In the genomic region with DNA sequence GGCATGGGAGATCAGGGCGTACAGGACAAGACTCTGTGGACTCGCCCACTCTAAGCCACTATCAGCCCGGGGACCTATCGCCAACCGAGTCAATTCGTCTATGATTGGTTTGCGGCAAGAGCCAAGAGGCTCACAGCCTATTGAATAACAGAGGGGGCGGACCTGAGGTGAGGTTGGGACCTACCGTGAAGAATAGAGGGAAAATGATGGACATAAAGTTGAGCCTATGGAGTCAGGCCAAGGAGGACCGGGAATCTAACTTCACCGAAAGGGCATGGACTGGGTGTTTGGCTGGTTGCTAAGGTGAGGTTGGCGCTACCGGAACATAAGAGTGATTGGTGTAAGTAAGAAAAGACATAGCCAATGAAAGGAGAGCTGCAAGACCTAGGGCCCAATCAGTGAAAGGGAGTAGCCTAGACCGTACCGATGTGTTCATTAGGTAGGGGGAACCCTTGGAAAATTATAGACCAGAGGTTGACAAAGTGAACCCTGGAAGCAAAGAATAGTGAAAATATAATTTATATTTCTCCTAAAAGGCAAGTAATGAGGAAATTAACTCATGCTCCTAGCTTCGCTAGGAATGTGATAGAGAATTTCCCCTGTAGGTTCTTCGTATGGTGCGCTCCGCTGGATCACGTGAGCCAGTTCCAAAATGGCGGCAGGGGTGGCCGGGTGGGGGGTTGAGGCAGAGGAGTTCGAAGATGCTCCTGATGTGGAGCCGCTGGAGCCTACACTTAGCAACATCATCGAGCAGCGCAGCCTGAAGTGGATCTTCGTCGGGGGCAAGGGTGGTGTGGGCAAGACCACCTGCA, we compare ENCODE assay signal across 1 cellular context.
A peak's percentile ranks its signal among the peaks of the same experiment; 100 is the strongest.
TF ChIP-seq lines count a peak whose summit lies in the region.

GET3 (plus strand) TSS at position 644 of the 812 bp plus-strand sequence; CDS start at position 653, 9 bp downstream.

TF ChIP-seq in HepG2, 621 proteins besides CTCF, POLR2A, EP300 and RAD21 (continued from another document and continues in another):
- TF ChIP-seq E2F5 (CRISPR knock-in tag; conservative IDR thresholded peaks at IDR 0.05) (peak; percentile 70; the same call in 1 of the 2 replicates), PRDM10 (CRISPR knock-in tag; IDR thresholded peaks at IDR 0.05; ENCODE audit: low read depth) (peak; percentile 99), KLF12 (CRISPR knock-in tag; IDR thresholded peaks at IDR 0.05; ENCODE audit: borderline replicate concordance) (peak; percentile 43), ARNTL (CRISPR knock-in tag; IDR thresholded peaks at IDR 0.05) (0 out of 2 replicates have a peak, but pooled peaks have one; percentile 38), MEF2D (CRISPR knock-in tag; IDR thresholded peaks at IDR 0.05) (0 out of 2 replicates have a peak, but pooled peaks have one; percentile 23), TBL1XR1 (IDR thresholded peaks at IDR 0.05; ENCODE audit: borderline replicate concordance, low read length, partially characterized antibody) (peak; percentile 19), ZNF124 (CRISPR knock-in tag; IDR thresholded peaks at IDR 0.05) (no peak), POLR2G (IDR thresholded peaks at IDR 0.05; ENCODE audit: low read depth, low read length) (peak; percentile 78), CSRNP1 (CRISPR knock-in tag; IDR thresholded peaks at IDR 0.05) (peak; percentile 32; the same call in 1 of the 2 replicates), ZNF430 (CRISPR knock-in tag; IDR thresholded peaks at IDR 0.05) (no peak), ZNF670 (CRISPR knock-in tag; IDR thresholded peaks at IDR 0.05; ENCODE audit: borderline replicate concordance) (peak; percentile 56; the same call in 1 of the 2 replicates), ARID4A (CRISPR knock-in tag; IDR thresholded peaks at IDR 0.05; ENCODE audit: borderline replicate concordance) (peak; percentile 90), ZNF350 (CRISPR knock-in tag; IDR thresholded peaks at IDR 0.05; ENCODE audit: borderline replicate concordance, low read depth) (peak; percentile 61; the same call in 1 of the 2 replicates), KDM4B (CRISPR knock-in tag; IDR thresholded peaks at IDR 0.05) (no peak), KDM2A (CRISPR knock-in tag; IDR thresholded peaks at IDR 0.05; ENCODE audit: borderline replicate concordance, low read depth) (peak; percentile 18; the same call in 1 of the 2 replicates), TCF12 (IDR thresholded peaks at IDR 0.05) (no peak), TCF12 (CRISPR knock-in tag; IDR thresholded peaks at IDR 0.05) (no peak), TARDBP (CRISPR knock-in tag; IDR thresholded peaks at IDR 0.05) (peak; percentile 41; the same call in 1 of the 2 replicates), NFATC3 (CRISPR knock-in tag; IDR thresholded peaks at IDR 0.05) (no peak), ZNF335 (CRISPR knock-in tag; IDR thresholded peaks at IDR 0.05) (no peak)
- TF ChIP-seq, protein P1, sequence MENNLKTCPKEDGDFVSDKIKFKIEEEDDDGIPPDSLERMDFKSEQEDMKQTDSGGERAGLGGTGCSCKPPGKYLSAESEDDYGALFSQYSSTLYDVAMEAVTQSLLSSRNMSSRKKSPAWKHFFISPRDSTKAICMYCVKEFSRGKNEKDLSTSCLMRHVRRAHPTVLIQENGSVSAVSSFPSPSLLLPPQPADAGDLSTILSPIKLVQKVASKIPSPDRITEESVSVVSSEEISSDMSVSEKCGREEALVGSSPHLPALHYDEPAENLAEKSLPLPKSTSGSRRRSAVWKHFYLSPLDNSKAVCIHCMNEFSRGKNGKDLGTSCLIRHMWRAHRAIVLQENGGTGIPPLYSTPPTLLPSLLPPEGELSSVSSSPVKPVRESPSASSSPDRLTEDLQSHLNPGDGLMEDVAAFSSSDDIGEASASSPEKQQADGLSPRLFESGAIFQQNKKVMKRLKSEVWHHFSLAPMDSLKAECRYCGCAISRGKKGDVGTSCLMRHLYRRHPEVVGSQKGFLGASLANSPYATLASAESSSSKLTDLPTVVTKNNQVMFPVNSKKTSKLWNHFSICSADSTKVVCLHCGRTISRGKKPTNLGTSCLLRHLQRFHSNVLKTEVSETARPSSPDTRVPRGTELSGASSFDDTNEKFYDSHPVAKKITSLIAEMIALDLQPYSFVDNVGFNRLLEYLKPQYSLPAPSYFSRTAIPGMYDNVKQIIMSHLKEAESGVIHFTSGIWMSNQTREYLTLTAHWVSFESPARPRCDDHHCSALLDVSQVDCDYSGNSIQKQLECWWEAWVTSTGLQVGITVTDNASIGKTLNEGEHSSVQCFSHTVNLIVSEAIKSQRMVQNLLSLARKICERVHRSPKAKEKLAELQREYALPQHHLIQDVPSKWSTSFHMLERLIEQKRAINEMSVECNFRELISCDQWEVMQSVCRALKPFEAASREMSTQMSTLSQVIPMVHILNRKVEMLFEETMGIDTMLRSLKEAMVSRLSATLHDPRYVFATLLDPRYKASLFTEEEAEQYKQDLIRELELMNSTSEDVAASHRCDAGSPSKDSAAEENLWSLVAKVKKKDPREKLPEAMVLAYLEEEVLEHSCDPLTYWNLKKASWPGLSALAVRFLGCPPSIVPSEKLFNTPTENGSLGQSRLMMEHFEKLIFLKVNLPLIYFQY (CRISPR knock-in tag; IDR thresholded peaks at IDR 0.05; ENCODE audit: borderline replicate concordance) = no peak
- TF ChIP-seq, protein P2, sequence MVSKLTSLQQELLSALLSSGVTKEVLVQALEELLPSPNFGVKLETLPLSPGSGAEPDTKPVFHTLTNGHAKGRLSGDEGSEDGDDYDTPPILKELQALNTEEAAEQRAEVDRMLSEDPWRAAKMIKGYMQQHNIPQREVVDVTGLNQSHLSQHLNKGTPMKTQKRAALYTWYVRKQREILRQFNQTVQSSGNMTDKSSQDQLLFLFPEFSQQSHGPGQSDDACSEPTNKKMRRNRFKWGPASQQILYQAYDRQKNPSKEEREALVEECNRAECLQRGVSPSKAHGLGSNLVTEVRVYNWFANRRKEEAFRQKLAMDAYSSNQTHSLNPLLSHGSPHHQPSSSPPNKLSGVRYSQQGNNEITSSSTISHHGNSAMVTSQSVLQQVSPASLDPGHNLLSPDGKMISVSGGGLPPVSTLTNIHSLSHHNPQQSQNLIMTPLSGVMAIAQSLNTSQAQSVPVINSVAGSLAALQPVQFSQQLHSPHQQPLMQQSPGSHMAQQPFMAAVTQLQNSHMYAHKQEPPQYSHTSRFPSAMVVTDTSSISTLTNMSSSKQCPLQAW (CRISPR knock-in tag; IDR thresholded peaks at IDR 0.05) = peak; percentile 70
- TF ChIP-seq, protein P3, sequence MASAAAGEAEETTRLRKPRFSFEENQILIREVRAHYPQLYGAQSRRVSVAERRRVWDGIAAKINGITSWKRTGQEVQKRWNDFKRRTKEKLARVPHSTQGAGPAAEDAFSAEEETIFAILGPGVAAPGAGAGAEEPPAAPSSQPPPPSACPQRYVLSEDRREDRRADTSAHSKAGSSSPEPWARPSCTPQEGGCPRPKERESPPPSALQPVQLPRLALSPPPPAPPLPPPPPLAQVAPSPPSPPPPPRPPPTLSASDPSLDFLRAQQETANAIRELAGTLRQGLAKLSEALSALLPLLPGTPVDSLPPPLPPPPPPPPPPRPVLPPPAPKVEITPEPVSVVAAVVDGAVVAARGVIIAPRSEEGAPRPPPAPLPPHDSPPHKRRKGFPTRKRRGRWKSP (CRISPR knock-in tag; IDR thresholded peaks at IDR 0.05) = peak; percentile 67; the same call in 1 of the 2 replicates
- TF ChIP-seq, protein P4, sequence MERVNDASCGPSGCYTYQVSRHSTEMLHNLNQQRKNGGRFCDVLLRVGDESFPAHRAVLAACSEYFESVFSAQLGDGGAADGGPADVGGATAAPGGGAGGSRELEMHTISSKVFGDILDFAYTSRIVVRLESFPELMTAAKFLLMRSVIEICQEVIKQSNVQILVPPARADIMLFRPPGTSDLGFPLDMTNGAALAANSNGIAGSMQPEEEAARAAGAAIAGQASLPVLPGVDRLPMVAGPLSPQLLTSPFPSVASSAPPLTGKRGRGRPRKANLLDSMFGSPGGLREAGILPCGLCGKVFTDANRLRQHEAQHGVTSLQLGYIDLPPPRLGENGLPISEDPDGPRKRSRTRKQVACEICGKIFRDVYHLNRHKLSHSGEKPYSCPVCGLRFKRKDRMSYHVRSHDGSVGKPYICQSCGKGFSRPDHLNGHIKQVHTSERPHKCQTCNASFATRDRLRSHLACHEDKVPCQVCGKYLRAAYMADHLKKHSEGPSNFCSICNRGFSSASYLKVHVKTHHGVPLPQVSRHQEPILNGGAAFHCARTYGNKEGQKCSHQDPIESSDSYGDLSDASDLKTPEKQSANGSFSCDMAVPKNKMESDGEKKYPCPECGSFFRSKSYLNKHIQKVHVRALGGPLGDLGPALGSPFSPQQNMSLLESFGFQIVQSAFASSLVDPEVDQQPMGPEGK (CRISPR knock-in tag; IDR thresholded peaks at IDR 0.05) = peak; percentile 41
- TF ChIP-seq, protein P5, sequence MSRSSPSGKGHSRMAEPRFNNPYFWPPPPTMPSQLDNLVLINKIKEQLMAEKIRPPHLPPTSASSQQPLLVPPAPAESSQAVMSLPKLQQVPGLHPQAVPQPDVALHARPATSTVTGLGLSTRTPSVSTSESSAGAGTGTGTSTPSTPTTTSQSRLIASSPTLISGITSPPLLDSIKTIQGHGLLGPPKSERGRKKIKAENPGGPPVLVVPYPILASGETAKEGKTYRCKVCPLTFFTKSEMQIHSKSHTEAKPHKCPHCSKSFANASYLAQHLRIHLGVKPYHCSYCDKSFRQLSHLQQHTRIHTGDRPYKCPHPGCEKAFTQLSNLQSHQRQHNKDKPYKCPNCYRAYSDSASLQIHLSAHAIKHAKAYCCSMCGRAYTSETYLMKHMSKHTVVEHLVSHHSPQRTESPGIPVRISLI (CRISPR knock-in tag; IDR thresholded peaks at IDR 0.05; ENCODE audit: borderline replicate concordance) = no peak
- TF ChIP-seq, protein P6, sequence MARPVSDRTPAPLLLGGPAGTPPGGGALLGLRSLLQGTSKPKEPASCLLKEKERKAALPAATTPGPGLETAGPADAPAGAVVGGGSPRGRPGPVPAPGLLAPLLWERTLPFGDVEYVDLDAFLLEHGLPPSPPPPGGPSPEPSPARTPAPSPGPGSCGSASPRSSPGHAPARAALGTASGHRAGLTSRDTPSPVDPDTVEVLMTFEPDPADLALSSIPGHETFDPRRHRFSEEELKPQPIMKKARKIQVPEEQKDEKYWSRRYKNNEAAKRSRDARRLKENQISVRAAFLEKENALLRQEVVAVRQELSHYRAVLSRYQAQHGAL (CRISPR knock-in tag; IDR thresholded peaks at IDR 0.05; ENCODE audit: not compliant biosample characterization) = no peak
